Comparison of ENCODE assay signal across 12 cellular contexts in the genomic region with DNA sequence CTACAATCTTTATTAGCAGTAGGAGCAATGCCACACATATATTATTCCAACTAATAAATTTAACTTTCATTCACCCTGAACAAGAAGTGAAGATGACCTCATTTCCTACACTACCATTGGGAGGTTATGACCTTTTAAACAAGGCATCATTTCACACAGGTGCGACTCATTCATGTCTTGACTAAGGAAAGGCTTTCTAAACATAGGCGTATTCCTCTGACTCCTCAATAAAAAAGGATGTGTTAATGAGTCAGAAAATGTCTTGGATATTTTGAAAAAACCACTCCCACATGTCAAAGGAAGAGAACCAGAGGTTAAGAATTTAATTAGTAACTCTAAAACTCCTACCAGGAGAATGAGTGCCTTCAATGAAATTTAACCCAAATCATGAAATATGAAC.
DNase-seq lines count a peak whose midpoint lies in the region; ATAC-seq, FAIRE-seq and TF ChIP-seq lines count a peak whose summit lies in the region.
"Had no signal": no experiment of that assay in that cellular context is flagged by ENCODE, and none has a peak within 500 bp of the region (broad histone marks: within the 10 kb centered on the region; RNA-seq: fewer than 3 reads in every experiment).

No MANE protein-coding gene starts in this region.

- H3K9me3 ChIP-seq in K562 (replicated peaks; ENCODE audit: control insufficient read depth, insufficient read depth, low read depth, low read length) = no peaks in the 10 kb centered on the region
- H3K9me3 ChIP-seq: upper lobe of right lung had no signal

- no peak overlapping the region for H3K9ac ChIP-seq in K562 (ENCODE audit: insufficient read depth in 1 of 2, low read depth in 2 of 2, low read length in 2 of 2)

- TF ChIP-seq EP300 in K562 (IDR thresholded peaks at IDR 0.05; ENCODE audit: low read length) = no peak

- H3K9me3 Mint-ChIP-seq in mesothelial cell of epicardium = no peaks in the 10 kb centered on the region
- H3K9me3 Mint-ChIP-seq: central memory CD8-positive, alpha-beta T cell; WTC11 had no signal

- peaks cover 12% of the 10 kb centered on the region for H3K36me3 Mint-ChIP-seq in mesothelial cell of epicardium

- no peaks in the 10 kb centered on the region for H3K9me1 ChIP-seq in K562 (ENCODE audit: control insufficient read depth, insufficient read depth, low read length)

- CTCF ChIA-PET in K562 (lab: Yijun Ruan, JAX; ENCODE audit: low intra/inter-chr PET ratio) = no interaction called here

- H4K20me1 ChIP-seq in K562 (replicated peaks; ENCODE audit: control insufficient read depth, insufficient read depth, low read length) = no peaks in the 10 kb centered on the region

- no TSS peak for BruUV-seq in K562 (replicated peaks; lab: Mats Ljungman, UMichigan)

- TF ChIP-seq RAD21 in K562 (CRISPR knock-in tag; conservative IDR thresholded peaks at IDR 0.05 in 1 of 2, IDR thresholded peaks at IDR 0.05 in 1 of 2) = no peak

- ATAC-seq in K562 = no peak
- ATAC-seq: upper lobe of right lung, WTC11 had no signal

- DNase-seq in EH (ENCODE audit: low read depth) (peak; percentile 61), HS-5 (ENCODE audit: low read depth) (peak; percentile 71), K562 (ENCODE audit: extremely low read depth in 1 of 4, low spot score in 3 of 4) (no peak), mesothelial cell of epicardium (ENCODE audit: low spot score in 2 of 2, unreplicated experiment in 2 of 2) (no peak), coronary artery (ENCODE audit: low spot score) (no peak)
- no peak for DNase-seq in stimulated activated naive CD4-positive, alpha-beta T cell (lab: John Stamatoyannopoulos, UW)
- no peak for DNase-seq in activated T-cell treated with anti-CD3 and anti-CD28 coated beads, Interleukin-2, amount 50 U/mL, for 1 hour
- DNase-seq: NCI-H2227 treated with DMSO at 0.1 percent for 48 hours, SHP77 treated with DMSO at 0.1 percent for 48 hours, upper lobe of right lung had no signal

- TF ChIP-seq POLR2A in K562 (conservative IDR thresholded peaks at IDR 0.05) = no peak

- WGBS in K562 (ENCODE audit: insufficient coverage, low coverage, missing lambda C conversion rate) = 62% methylated on average over 2 of the region's 2 CpGs

- POLR2A ChIA-PET in K562 (lab: Yijun Ruan, JAX) = no interaction called here

- no peak for FAIRE-seq in K562 (lab: Jason Lieb, UNC)

- TF ChIP-seq CTCF in K562 (IDR thresholded peaks at IDR 0.05 in 2 of 3, conservative IDR thresholded peaks at IDR 0.05 in 1 of 3; ENCODE audit: insufficient read depth in 2 of 3, low read depth in 1 of 3, low read length in 3 of 3) (no peak), mesothelial cell of epicardium (IDR thresholded peaks at IDR 0.05; ENCODE audit: unreplicated experiment) (no peak), coronary artery (IDR thresholded peaks at IDR 0.05) (no peak)

- no peaks in the 10 kb centered on the region for H3K27me3 ChIP-seq in K562 (ENCODE audit: control insufficient read depth in 2 of 2, insufficient read depth in 2 of 2, low read length in 2 of 2)
- H3K27me3 ChIP-seq: upper lobe of right lung had no signal

- no peaks in the 10 kb centered on the region for H3K27me3 Mint-ChIP-seq in mesothelial cell of epicardium (ENCODE audit: low read depth)

- H3K79me2 ChIP-seq in K562 (ENCODE audit: control insufficient read depth, insufficient read depth, low read length) = no peaks in the 10 kb centered on the region

- H3K36me3 ChIP-seq in K562 (ENCODE audit: control insufficient read depth, insufficient read depth, low read length) = no peaks in the 10 kb centered on the region

- no peak overlapping the region for H3K4me3 ChIP-seq in K562
- H3K4me3 ChIP-seq in coronary artery = no peak overlapping the region
- H3K4me3 ChIP-seq: upper lobe of right lung had no signal

- H3K4me1 ChIP-seq in K562 (replicated peaks in 1 of 2; ENCODE audit: control insufficient read depth in 2 of 2, insufficient read depth in 2 of 2, low read length in 2 of 2) = no peaks in the 10 kb centered on the region; a peak in 1 of 5 replicates

- H3K4me1 Mint-ChIP-seq in mesothelial cell of epicardium = peaks cover 67% of the 10 kb centered on the region

- no peak overlapping the region for H3K4me3 Mint-ChIP-seq in mesothelial cell of epicardium
- H3K4me3 Mint-ChIP-seq: central memory CD8-positive, alpha-beta T cell; WTC11 had no signal

- H3K27ac ChIP-seq in K562 (ENCODE audit: extremely low read depth, low read depth, low read length) = no peak overlapping the region
- no peak overlapping the region for H3K27ac ChIP-seq in coronary artery
- H3K27ac ChIP-seq: upper lobe of right lung had no signal

- in situ Hi-C loops in K562 (cut with MboI) = no loop called here

- intact Hi-C loops in K562 (cut with micrococcal nuclease) = no loop called here

- H3K4me2 ChIP-seq in K562 (ENCODE audit: insufficient read depth, low read length) = no peak overlapping the region

- H3K27ac Mint-ChIP-seq in mesothelial cell of epicardium = peak overlapping the region; percentile 5
- H3K27ac Mint-ChIP-seq: WTC11 had no signal

- H2AFZ ChIP-seq in K562 (ENCODE audit: low read depth, low read length) = no peak overlapping the region

TF ChIP-seq in K562, 482 proteins besides CTCF, POLR2A, EP300 and RAD21:
- TF ChIP-seq POLR2B (IDR thresholded peaks at IDR 0.05; ENCODE audit: low read depth, partially characterized antibody) (no peak), JUN (IDR thresholded peaks at IDR 0.05; ENCODE audit: borderline replicate concordance, low read depth, low read length) (peak; percentile 8; the same call in 1 of the 2 replicates), JUN (CRISPR knock-in tag; IDR thresholded peaks at IDR 0.05; ENCODE audit: borderline replicate concordance) (no peak), HDAC2 (IDR thresholded peaks at IDR 0.05) (no peak), HDAC1 (IDR thresholded peaks at IDR 0.05) (no peak)
- TF ChIP-seq, protein P1, sequence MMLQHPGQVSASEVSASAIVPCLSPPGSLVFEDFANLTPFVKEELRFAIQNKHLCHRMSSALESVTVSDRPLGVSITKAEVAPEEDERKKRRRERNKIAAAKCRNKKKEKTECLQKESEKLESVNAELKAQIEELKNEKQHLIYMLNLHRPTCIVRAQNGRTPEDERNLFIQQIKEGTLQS (IDR thresholded peaks at IDR 0.05) = 0 out of 2 replicates have a peak, but pooled peaks have one; percentile 25
- TF ChIP-seq, protein P1 (CRISPR knock-in tag; conservative IDR thresholded peaks at IDR 0.05) = no peak

Comparison
In these comparisons a context has a peak if more than half of its experiments do, and no peak if none do; other contexts are left out.
1. DNase-seq: peak in EH (single experiment) and HS-5 (single experiment); none in K562 (0 of 4), mesothelial cell of epicardium (0 of 2), coronary artery (single experiment), stimulated activated naive CD4-positive, alpha-beta T cell (0 of 6) and activated T-cell treated with anti-CD3 and anti-CD28 coated beads, Interleukin-2, amount 50 U/mL, for 1 hour (single experiment).